ENCODE assay signal across 17 cellular contexts in the genomic region with DNA sequence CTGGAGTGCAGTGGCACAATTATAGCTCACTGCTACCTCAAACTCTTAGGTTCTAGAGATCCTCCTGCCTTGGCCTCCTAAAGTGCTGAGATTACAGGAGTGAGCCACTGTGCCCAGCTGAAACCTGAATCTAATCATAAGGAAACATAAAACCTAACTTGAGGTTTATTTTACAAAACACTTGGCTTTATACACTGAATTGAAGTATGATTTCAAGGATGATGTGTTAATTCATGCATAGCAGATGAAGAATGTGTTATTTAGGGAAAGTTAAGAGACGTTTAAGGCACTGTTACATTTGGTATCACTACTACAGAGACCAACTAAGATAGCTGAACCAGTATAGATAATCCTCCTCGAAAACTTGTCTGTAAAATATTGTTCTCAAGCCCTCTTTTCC. TPM values are rescaled to one million over a fixed set of nuclear protein-coding genes. Genes with fewer than 3 reads are reported as not detected.
DNase-seq lines count a peak whose midpoint lies in the region; ATAC-seq and TF ChIP-seq lines count a peak whose summit lies in the region.
"Had no signal": no experiment of that assay in that cellular context is flagged by ENCODE, and none has a peak within 500 bp of the region (broad histone marks: within the 10 kb centered on the region; RNA-seq: fewer than 3 reads in every experiment).

No MANE protein-coding gene starts in this region.

- H3K4me3 Mint-ChIP-seq in activated T-cell treated with anti-CD3 and anti-CD28 coated beads, Interleukin-2, amount 50 U/mL, for 72 hours: peak overlapping the region in 1 of 2 donors; percentile 43
- peak overlapping the region in 3 of 4 donors; percentile 10 to 38 (median 20) for H3K4me3 Mint-ChIP-seq in IgD-negative memory B cell
- no peak overlapping the region for H3K4me3 Mint-ChIP-seq in stimulated activated effector memory CD8-positive, alpha-beta T cell treated with anti-CD3 and anti-CD28 coated beads, Interleukin-12 subunit alpha, Interleukin-12 subunit beta, amount 100 ng/mL, for 72 hours

- no peak for TF ChIP-seq CTCF in esophagus muscularis mucosa (IDR thresholded peaks at IDR 0.05)

- WGBS in esophagus muscularis mucosa: 74% methylated on average over 2 of the region's 2 CpGs

- H3K9me3 ChIP-seq in esophagus muscularis mucosa: no peaks in the 10 kb centered on the region

- H3K27me3 Mint-ChIP-seq in activated T-cell treated with anti-CD3 and anti-CD28 coated beads, Interleukin-2, amount 50 U/mL, for 72 hours (ENCODE audit: low read depth): no peaks in the 10 kb centered on the region
- no peaks in the 10 kb centered on the region for H3K27me3 Mint-ChIP-seq in IgD-negative memory B cell
- H3K27me3 Mint-ChIP-seq: CD4-positive, alpha-beta T cell had no signal

- no peaks in the 10 kb centered on the region for H3K36me3 ChIP-seq in esophagus muscularis mucosa

- H3K4me3 ChIP-seq in esophagus muscularis mucosa: no peak overlapping the region
- H3K4me3 ChIP-seq: A549 had no signal

- intact Hi-C loops in esophagus muscularis mucosa (cut with DNase I) (no loop called here), posterior cingulate gyrus (cut with DNase I) (loop anchor here (5.0 to 10.0 kb wide), 3 partner anchors 49 to 254 kb away; partner anchors contain the start of gene CLMN)

- no peak overlapping the region for H3K27ac Mint-ChIP-seq in activated T-cell treated with anti-CD3 and anti-CD28 coated beads, Interleukin-2, amount 50 U/mL, for 72 hours
- no peak overlapping the region for H3K27ac Mint-ChIP-seq in IgD-negative memory B cell
- no peak overlapping the region for H3K27ac Mint-ChIP-seq in stimulated activated effector memory CD8-positive, alpha-beta T cell treated with anti-CD3 and anti-CD28 coated beads, Interleukin-12 subunit alpha, Interleukin-12 subunit beta, amount 100 ng/mL, for 72 hours
- H3K27ac Mint-ChIP-seq: CD4-positive, alpha-beta T cell had no signal

- peak; percentile 28 to 41 for ATAC-seq in activated T-cell treated with anti-CD3 and anti-CD28 coated beads, Interleukin-2, amount 50 U/mL, for 72 hours (replicated peaks in 1 of 2)
- peak; percentile 21 for ATAC-seq in stimulated activated effector memory CD8-positive, alpha-beta T cell treated with anti-CD3 and anti-CD28 coated beads, Interleukin-12 subunit alpha, Interleukin-12 subunit beta, amount 100 ng/mL, for 72 hours
- ATAC-seq: A549 had no signal

- H3K4me1 Mint-ChIP-seq in activated T-cell treated with anti-CD3 and anti-CD28 coated beads, Interleukin-2, amount 50 U/mL, for 72 hours (ENCODE audit: low read depth): peaks cover 90% of the 10 kb centered on the region
- H3K4me1 Mint-ChIP-seq in IgD-negative memory B cell: peaks cover 65 to 71% (median 65%) of the 10 kb centered on the region in 3 donors
- H3K4me1 Mint-ChIP-seq in stimulated activated effector memory CD8-positive, alpha-beta T cell treated with anti-CD3 and anti-CD28 coated beads, Interleukin-12 subunit alpha, Interleukin-12 subunit beta, amount 100 ng/mL, for 72 hours: peaks cover 85% of the 10 kb centered on the region

- H3K27me3 ChIP-seq in esophagus muscularis mucosa: no peaks in the 10 kb centered on the region

- TF ChIP-seq POLR2A in esophagus muscularis mucosa (IDR thresholded peaks at IDR 0.05; ENCODE audit: low read depth): no peak

- peaks cover 0 to 2% of the 10 kb centered on the region in 2 donors for H3K9me3 Mint-ChIP-seq in activated T-cell treated with anti-CD3 and anti-CD28 coated beads, Interleukin-2, amount 50 U/mL, for 72 hours
- no peaks in the 10 kb centered on the region for H3K9me3 Mint-ChIP-seq in IgD-negative memory B cell
- H3K9me3 Mint-ChIP-seq in stimulated activated effector memory CD8-positive, alpha-beta T cell treated with anti-CD3 and anti-CD28 coated beads, Interleukin-12 subunit alpha, Interleukin-12 subunit beta, amount 100 ng/mL, for 72 hours: peaks cover 3% of the 10 kb centered on the region
- H3K9me3 Mint-ChIP-seq: CD4-positive, alpha-beta T cell had no signal

- H3K4me1 ChIP-seq in esophagus muscularis mucosa: peaks cover 49 to 100% (median 99%) of the 10 kb centered on the region in 4 donors

- no peak for TF ChIP-seq EP300 in esophagus muscularis mucosa (IDR thresholded peaks at IDR 0.05)

- peak overlapping the region in 3 of 4 donors; percentile 49 to 97 (median 54) for H3K27ac ChIP-seq in esophagus muscularis mucosa (replicated peaks in 1 of 4)
- H3K27ac ChIP-seq: A549 had no signal

- DNase-seq in activated T-cell treated with anti-CD3 and anti-CD28 coated beads, Interleukin-2, amount 50 U/mL, for 72 hours: no peak
- DNase-seq in activated T-cell treated with anti-CD3 and anti-CD28 coated beads, Interleukin-2, amount 50 U/mL, for 1 hour: no peak
- DNase-seq in esophagus muscularis mucosa (ENCODE audit: extremely low spot score) (no peak), HuH-7.5 (ENCODE audit: low spot score) (no peak), GM19240 (ENCODE audit: insufficient read length, low spot score) (no peak), posterior cingulate gyrus (no peak)
- DNase-seq in stimulated activated effector memory CD8-positive, alpha-beta T cell treated with anti-CD3 and anti-CD28 coated beads, Interleukin-12 subunit alpha, Interleukin-12 subunit beta, amount 100 ng/mL, for 72 hours (ENCODE audit: low spot score in 2 of 2): no peak
- DNase-seq: Calu3; CD4-positive, alpha-beta T cell; DND-41; GF-D8; GOT3; NCI-H2081 treated with DMSO at 0.1 percent for 48 hours; NCI-H446 treated with DMSO at 0.1 percent for 48 hours; NCI-H748 treated with DMSO at 0.1 percent for 48 hours had no signal

- H3K36me3 Mint-ChIP-seq in activated T-cell treated with anti-CD3 and anti-CD28 coated beads, Interleukin-2, amount 50 U/mL, for 72 hours (ENCODE audit: insufficient read depth in 2 of 2): peaks cover 4 to 14% of the 10 kb centered on the region in 2 donors
- peaks cover 8% of the 10 kb centered on the region for H3K36me3 Mint-ChIP-seq in IgD-negative memory B cell
- H3K36me3 Mint-ChIP-seq in stimulated activated effector memory CD8-positive, alpha-beta T cell treated with anti-CD3 and anti-CD28 coated beads, Interleukin-12 subunit alpha, Interleukin-12 subunit beta, amount 100 ng/mL, for 72 hours: peaks cover under 1% of the 10 kb centered on the region

RNA-seq across cellular contexts. Expression of gene DICER1, which starts 6.4 kb away (rescaled TPM):
- total RNA-seq in activated T-cell treated with anti-CD3 and anti-CD28 coated beads, Interleukin-2, amount 50 U/mL, for 72 hours: 10 to 100 TPM; 50.5 to 54.2 TPM
- polyA plus RNA-seq in IgD-negative memory B cell: 17.9 TPM
- total RNA-seq in esophagus muscularis mucosa: 10 to 100 TPM; 43.9 to 72.2 (median 58.4) TPM
